In the genomic region with DNA sequence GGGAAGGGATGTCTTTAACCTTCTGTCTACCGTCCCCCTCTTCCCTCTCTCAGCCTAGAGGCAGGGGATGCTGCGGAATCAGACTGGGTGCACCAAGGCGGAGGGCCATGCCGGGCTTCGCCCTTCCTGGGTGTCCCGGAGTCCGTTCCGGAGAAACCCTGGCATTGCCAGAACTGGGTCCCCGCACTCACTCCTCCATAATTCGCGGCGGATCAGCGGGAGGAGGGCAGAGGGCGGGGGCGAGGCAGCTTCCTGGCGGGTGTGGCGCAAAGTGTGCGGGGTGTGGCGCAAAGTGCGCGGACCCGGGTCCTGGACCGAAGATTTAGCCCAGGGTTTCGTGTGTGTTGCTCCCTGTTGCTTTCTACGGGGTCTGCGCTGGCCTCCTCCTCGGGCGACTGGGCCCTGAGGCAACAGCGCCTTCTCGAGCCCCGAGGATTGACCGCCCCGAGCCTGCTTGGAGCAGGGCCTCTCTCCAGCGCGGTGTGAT, we compare ENCODE assay signal across 12 cellular contexts. TPM values are rescaled to one million over a fixed set of nuclear protein-coding genes. Genes with fewer than 3 reads are reported as not detected.
DNase-seq lines count a peak whose midpoint lies in the region; ATAC-seq and TF ChIP-seq lines count a peak whose summit lies in the region.
"Had no signal": no experiment of that assay in that cellular context is flagged by ENCODE, and none has a peak within 500 bp of the region (broad histone marks: within the 10 kb centered on the region; RNA-seq: fewer than 3 reads in every experiment).

No MANE protein-coding gene starts in this region.

- TF ChIP-seq CTCF in cardiac muscle cell (IDR thresholded peaks at IDR 0.05; ENCODE audit: low read depth, low read length), result no peak
- TF ChIP-seq CTCF in brain (conservative IDR thresholded peaks at IDR 0.05), result no peak
- no peak for TF ChIP-seq CTCF in left lung (IDR thresholded peaks at IDR 0.05)
- TF ChIP-seq CTCF in testis (IDR thresholded peaks at IDR 0.05), result no peak

- peak overlapping the region; percentile 61 to 79 (median 78) for H3K4me3 Mint-ChIP-seq in brain
- H3K4me3 Mint-ChIP-seq in activated T-helper 1 cell treated with anti-CD3 and anti-CD28 coated beads, Interleukin-12 subunit alpha, Interleukin-12 subunit beta, Interleukin-2, Interleukin-4 antibody, amounts not matched to agents 30 ng/mL and 10 ng/mL and 1 ng/mL, durations not matched to agents 14 hours and 24 hours and 36 hours, result no peak overlapping the region
- H3K4me3 Mint-ChIP-seq: T-helper 2 cell treated with Interferon-gamma antibody and Interleukin-4, amounts not matched to agents 5 μg/mL and 100 μg/mL, for 36 hours had no signal

- H3K36me3 ChIP-seq in cardiac muscle cell (no peaks in the 10 kb centered on the region), left lung (no peaks in the 10 kb centered on the region), testis (ENCODE audit: low read depth, missing control alignments) (no peaks in the 10 kb centered on the region)
- H3K36me3 ChIP-seq: adrenal gland had no signal

- intact Hi-C loops in cardiac septum (cut with DNase I) (no loop called here), left lung (cut with DNase I) (no loop called here), testis (cut with DNase I; ENCODE audit: low total_unique reads) (no loop called here)
- intact Hi-C loops in activated T-helper 1 cell treated with anti-CD3 and anti-CD28 coated beads, Interleukin-12 subunit alpha, Interleukin-12 subunit beta, Interleukin-2, Interleukin-4 antibody, amounts not matched to agents 30 ng/mL and 10 ng/mL and 1 ng/mL, durations not matched to agents 14 hours and 24 hours and 36 hours (cut with micrococcal nuclease), result no loop called here

- TF ChIP-seq POLR2A in testis (IDR thresholded peaks at IDR 0.05), result no peak

- H3K27ac ChIP-seq in cardiac muscle cell (no peak overlapping the region), left lung (no peak overlapping the region), testis (no peak overlapping the region)
- H3K27ac ChIP-seq: adrenal gland had no signal

- no peak for DNase-seq in cardiac muscle cell (ENCODE audit: low read depth in 1 of 2, low spot score in 1 of 2)
- no peak for DNase-seq in cardiac septum (ENCODE audit: low spot score)
- peak in 1 of 2 donors; percentile 70 for DNase-seq in left lung
- no peak for DNase-seq in testis
- no peak for DNase-seq in activated T-helper 1 cell treated with anti-CD3 and anti-CD28 coated beads, Interleukin-12 subunit alpha, Interleukin-12 subunit beta, Interleukin-2, Interleukin-4 antibody, amounts not matched to agents 30 ng/mL and 10 ng/mL and 1 ng/mL, durations not matched to agents 14 hours and 24 hours and 36 hours (ENCODE audit: low spot score)
- DNase-seq in SW480 (ENCODE audit: low spot score), result no peak
- no peak for DNase-seq in T1000 (lab: John Stamatoyannopoulos, UW)
- DNase-seq: adrenal gland, NCI-H2081 treated with DMSO at 0.1 percent for 48 hours had no signal

- H3K4me3 ChIP-seq in cardiac muscle cell (peak overlapping the region; percentile 14), left lung (peak overlapping the region in 1 of 2 donors; percentile 12), testis (peak overlapping the region; percentile 33 to 43)
- H3K4me3 ChIP-seq: adrenal gland had no signal

- 1 to 3% methylated on average over 11 to 35 of the region's 35 CpGs for WGBS in testis, 2 donors

- peaks cover 6% of the 10 kb centered on the region for H3K4me1 ChIP-seq in cardiac muscle cell (ENCODE audit: low read depth)
- peaks cover 0 to 6% of the 10 kb centered on the region in 2 donors for H3K4me1 ChIP-seq in left lung
- H3K4me1 ChIP-seq in testis, result peaks cover 8% of the 10 kb centered on the region

- H3K27me3 Mint-ChIP-seq in brain, result peaks cover 99% of the 10 kb centered on the region
- H3K27me3 Mint-ChIP-seq in activated T-helper 1 cell treated with anti-CD3 and anti-CD28 coated beads, Interleukin-12 subunit alpha, Interleukin-12 subunit beta, Interleukin-2, Interleukin-4 antibody, amounts not matched to agents 30 ng/mL and 10 ng/mL and 1 ng/mL, durations not matched to agents 14 hours and 24 hours and 36 hours (ENCODE audit: insufficient read depth), result peaks cover 56% of the 10 kb centered on the region

- H3K36me3 Mint-ChIP-seq in brain, result no peaks in the 10 kb centered on the region
- no peaks in the 10 kb centered on the region for H3K36me3 Mint-ChIP-seq in activated T-helper 1 cell treated with anti-CD3 and anti-CD28 coated beads, Interleukin-12 subunit alpha, Interleukin-12 subunit beta, Interleukin-2, Interleukin-4 antibody, amounts not matched to agents 30 ng/mL and 10 ng/mL and 1 ng/mL, durations not matched to agents 14 hours and 24 hours and 36 hours (ENCODE audit: low read depth)

- peaks cover 100% of the 10 kb centered on the region for H3K27me3 ChIP-seq in cardiac muscle cell
- H3K27me3 ChIP-seq in left lung, result peaks cover 52 to 85% of the 10 kb centered on the region in 2 donors
- no peaks in the 10 kb centered on the region for H3K27me3 ChIP-seq in testis

- peaks cover 32% of the 10 kb centered on the region for H3K4me1 Mint-ChIP-seq in brain
- H3K4me1 Mint-ChIP-seq in activated T-helper 1 cell treated with anti-CD3 and anti-CD28 coated beads, Interleukin-12 subunit alpha, Interleukin-12 subunit beta, Interleukin-2, Interleukin-4 antibody, amounts not matched to agents 30 ng/mL and 10 ng/mL and 1 ng/mL, durations not matched to agents 14 hours and 24 hours and 36 hours (ENCODE audit: low read depth), result no peaks in the 10 kb centered on the region

- ATAC-seq in left lung, result peak; percentile 18

- no peaks in the 10 kb centered on the region for H3K9me3 ChIP-seq in cardiac muscle cell (ENCODE audit: low read depth)
- no peaks in the 10 kb centered on the region for H3K9me3 ChIP-seq in left lung
- no peaks in the 10 kb centered on the region for H3K9me3 ChIP-seq in testis
- H3K9me3 ChIP-seq: adrenal gland had no signal

- peaks cover 0 to 15% (median 3%) of the 10 kb centered on the region in 5 experiments for H3K9me3 Mint-ChIP-seq in brain
- H3K9me3 Mint-ChIP-seq in activated T-helper 1 cell treated with anti-CD3 and anti-CD28 coated beads, Interleukin-12 subunit alpha, Interleukin-12 subunit beta, Interleukin-2, Interleukin-4 antibody, amounts not matched to agents 30 ng/mL and 10 ng/mL and 1 ng/mL, durations not matched to agents 14 hours and 24 hours and 36 hours, result no peaks in the 10 kb centered on the region
- H3K9me3 Mint-ChIP-seq: T-helper 2 cell treated with Interferon-gamma antibody and Interleukin-4, amounts not matched to agents 5 μg/mL and 100 μg/mL, for 36 hours had no signal

- H3K27ac Mint-ChIP-seq in brain, result no peak overlapping the region
- no peak overlapping the region for H3K27ac Mint-ChIP-seq in activated T-helper 1 cell treated with anti-CD3 and anti-CD28 coated beads, Interleukin-12 subunit alpha, Interleukin-12 subunit beta, Interleukin-2, Interleukin-4 antibody, amounts not matched to agents 30 ng/mL and 10 ng/mL and 1 ng/mL, durations not matched to agents 14 hours and 24 hours and 36 hours
- H3K27ac Mint-ChIP-seq: T-helper 2 cell treated with Interferon-gamma antibody and Interleukin-4, amounts not matched to agents 5 μg/mL and 100 μg/mL, for 36 hours had no signal

RNA-seq across cellular contexts. Expression of a gene that starts 12.4 kb away (rescaled TPM):
- total RNA-seq in cardiac muscle cell (not detected in 2 replicates), cardiac septum (not detected), left lung (not detected), testis (1 to 10 TPM in 1 of 2 donors, under 1 TPM in 1; 0.43 to 1.4 TPM)
- polyA plus RNA-seq in cardiac muscle cell (not detected in 2 replicates), brain (ENCODE audit: insufficient read depth, low read depth, low replicate concordance) (not detected), testis (ENCODE audit: insufficient read depth, low read depth, low replicate concordance) (0.59 TPM)
- total RNA-seq in activated T-helper 1 cell treated with anti-CD3 and anti-CD28 coated beads, Interleukin-12 subunit alpha, Interleukin-12 subunit beta, Interleukin-2, Interleukin-4 antibody, amounts not matched to agents 30 ng/mL and 10 ng/mL and 1 ng/mL, durations not matched to agents 14 hours and 24 hours and 36 hours, result not detected in 2 replicates
- total RNA-seq: adrenal gland, OCI-LY7 had no signal
- polyA plus RNA-seq: adrenal gland had no signal
